Comparison of ENCODE assay signal across 11 cellular contexts in genomic region chr9:77449177-77450092, GRCh38.
DNase-seq lines count a peak whose midpoint lies in the region; ATAC-seq and TF ChIP-seq lines count a peak whose summit lies in the region.
"Had no signal": no experiment of that assay in that cellular context is flagged by ENCODE, and none has a peak within 500 bp of the region (broad histone marks: within the 10 kb centered on the region; RNA-seq: fewer than 3 reads in every experiment).

No MANE protein-coding gene starts in this region.

- peak; percentile 26 for TF ChIP-seq CTCF in cardiac muscle cell (IDR thresholded peaks at IDR 0.05; ENCODE audit: low read depth, low read length)
- peak in 1 of 2 donors; percentile 17 for TF ChIP-seq CTCF in right atrium auricular region (IDR thresholded peaks at IDR 0.05)
- no peak for TF ChIP-seq CTCF in upper lobe of right lung (IDR thresholded peaks at IDR 0.05)

- DNase-seq in cardiac muscle cell (ENCODE audit: low read depth in 1 of 2, low spot score in 1 of 2): peak in 1 of 2 donors; percentile 92
- DNase-seq in Right ventricle myocardium superior: no peak
- peak; percentile 34 to 61 for DNase-seq in SJSA1 (ENCODE audit: low read depth in 1 of 2, low spot score in 2 of 2)
- peak; percentile 62 for DNase-seq in right atrium auricular region (ENCODE audit: low spot score)
- DNase-seq in upper lobe of right lung: no peak
- no peak for DNase-seq in activated gamma-delta T cell (lab: John Stamatoyannopoulos, UW)
- no peak for DNase-seq in mucosa of gallbladder (ENCODE audit: low spot score)
- DNase-seq: activated CD8-positive, alpha-beta T cell treated with anti-CD3 and anti-CD28 coated beads for 36 hours; tibial artery had no signal

- H3K36me3 ChIP-seq in cardiac muscle cell: no peaks in the 10 kb centered on the region
- no peaks in the 10 kb centered on the region for H3K36me3 ChIP-seq in SJSA1
- no peaks in the 10 kb centered on the region for H3K36me3 ChIP-seq in right atrium auricular region
- H3K36me3 ChIP-seq in upper lobe of right lung: no peaks in the 10 kb centered on the region
- H3K36me3 ChIP-seq: tibial artery had no signal

- no peaks in the 10 kb centered on the region for H3K4me1 ChIP-seq in cardiac muscle cell (ENCODE audit: low read depth)
- H3K4me1 ChIP-seq in SJSA1 (replicated peaks): peaks cover 7% of the 10 kb centered on the region; the same call in 1 of the 2 replicates
- no peaks in the 10 kb centered on the region for H3K4me1 ChIP-seq in right atrium auricular region
- H3K4me1 ChIP-seq in upper lobe of right lung: no peaks in the 10 kb centered on the region
- H3K4me1 ChIP-seq: tibial artery had no signal

- H3K27me3 ChIP-seq in cardiac muscle cell: no peaks in the 10 kb centered on the region
- H3K27me3 ChIP-seq in SJSA1 (replicated peaks): no peaks in the 10 kb centered on the region
- H3K27me3 ChIP-seq in right atrium auricular region: no peaks in the 10 kb centered on the region
- H3K27me3 ChIP-seq in upper lobe of right lung: no peaks in the 10 kb centered on the region
- H3K27me3 ChIP-seq: tibial artery had no signal

- H3K4me3 ChIP-seq in cardiac muscle cell (no peak overlapping the region), SJSA1 (no peak overlapping the region), right atrium auricular region (no peak overlapping the region), upper lobe of right lung (no peak overlapping the region)
- H3K4me3 ChIP-seq: tibial artery had no signal

- H3K9me3 ChIP-seq in cardiac muscle cell (ENCODE audit: low read depth) (no peaks in the 10 kb centered on the region), SJSA1 (replicated peaks) (no peaks in the 10 kb centered on the region), right atrium auricular region (no peaks in the 10 kb centered on the region), upper lobe of right lung (no peaks in the 10 kb centered on the region)
- H3K9me3 ChIP-seq: tibial artery had no signal

- intact Hi-C loops in Right ventricle myocardium superior (cut with DNase I): no loop called here
- intact Hi-C loops in upper lobe of right lung (cut with DNase I): no loop called here

- ATAC-seq in Right ventricle myocardium superior (ENCODE audit: poor library complexity) (no peak), upper lobe of right lung (peak; percentile 87), HG02571 (IDR thresholded peaks at IDR 0.05; ENCODE audit: unreplicated experiment) (no peak)
- ATAC-seq: activated CD8-positive, alpha-beta T cell treated with anti-CD3 and anti-CD28 coated beads for 36 hours; HCT116 had no signal

- H3K27ac ChIP-seq in cardiac muscle cell (no peak overlapping the region), SJSA1 (no peak overlapping the region), right atrium auricular region (no peak overlapping the region), upper lobe of right lung (no peak overlapping the region)
- H3K27ac ChIP-seq: tibial artery had no signal

Comparison
In these comparisons a context has a peak if more than half of its experiments do, and no peak if none do; other contexts are left out.
1. DNase-seq: peak in SJSA1 (2 of 2) and right atrium auricular region (single experiment); none in Right ventricle myocardium superior (single experiment), upper lobe of right lung (single experiment), activated gamma-delta T cell (single experiment) and mucosa of gallbladder (single experiment).